In genomic region chr4:45325112-45325462, GRCh38 we compare ENCODE assay signal across 27 cellular contexts.
"Had no signal": no experiment of that assay in that cellular context is flagged by ENCODE, and none has a peak within 500 bp of the region (broad histone marks: within the 10 kb centered on the region; RNA-seq: fewer than 3 reads in every experiment).

No MANE protein-coding gene starts in this region.

- FAIRE-seq: endothelial cell of umbilical vein, pancreas had no signal

- DNase-seq: activated CD4-positive, alpha-beta memory T cell treated with anti-CD3 and anti-CD28 coated beads, Interleukin-2, amount 10 ng/mL, durations not matched to agents 7 days and 5 days; activated CD4-positive, alpha-beta T cell treated with anti-CD3 and anti-CD28 coated beads, Interleukin-2, amount 10 ng/mL, durations not matched to agents 24 days and 14 days; activated CD4-positive, CD25-positive, alpha-beta regulatory T cell treated with anti-CD3 and anti-CD28 coated beads, Interleukin-2, amount 50 U/mL, for 72 hours; activated CD8-positive, alpha-beta memory T cell treated with anti-CD3 and anti-CD28 coated beads, Interleukin-2, amount 50 U/mL, for 48 hours; activated gamma-delta T cell; activated naive CD4-positive, alpha-beta T cell treated with anti-CD3 and anti-CD28 coated beads, Interleukin-2, amount 10 ng/mL, durations not matched to agents 7 days and 5 days; activated naive CD8-positive, alpha-beta T cell treated with anti-CD3 and anti-CD28 coated beads, Interleukin-2, amount 10 ng/mL, durations not matched to agents 7 days and 5 days; activated T-cell treated with anti-CD3 and anti-CD28 coated beads, Interleukin-2, amount 50 U/mL, for 24 hours; caudate nucleus; mammary epithelial cell; naive B cell; nucleus accumbens; pancreas; retina; stimulated activated CD4-positive, alpha-beta T cell treated with anti-CD3 and anti-CD28 coated beads, Interleukin-1b, Interleukin-23, amount 100 ng/mL, for 48 hours; stimulated activated naive B cell treated with anti-CD40 and anti-IgM and Interleukin-4, amounts not matched to agents 10 μg/mL and 1 μg/mL and 100 μg/mL, for 72 hours; stomach; T-helper 9 cell; thyroid gland; upper lobe of left lung had no signal

- H3K4me3 ChIP-seq: ascending aorta, gastroesophageal sphincter, pancreas, prostate gland, smooth muscle cell, stomach, thyroid gland, upper lobe of left lung, vagina had no signal

- ATAC-seq: gastroesophageal sphincter; left lobe of liver; pancreas; stimulated activated naive B cell treated with anti-CD40 and anti-IgM and Interleukin-4, amounts not matched to agents 10 μg/mL and 1 μg/mL and 100 μg/mL, for 72 hours had no signal

- H3K27ac ChIP-seq: ascending aorta, gastroesophageal sphincter, pancreas, prostate gland, stomach, thyroid gland, upper lobe of left lung, vagina had no signal

- H3K9me3 ChIP-seq: ascending aorta, gastroesophageal sphincter, pancreas, prostate gland, stomach, thyroid gland, upper lobe of left lung, vagina had no signal

- H3K36me3 ChIP-seq: ascending aorta, gastroesophageal sphincter, pancreas, prostate gland, stomach, thyroid gland, upper lobe of left lung, vagina had no signal

- H3K27me3 ChIP-seq: ascending aorta, gastroesophageal sphincter, pancreas, stomach, thyroid gland, upper lobe of left lung, vagina had no signal

- H3K4me1 ChIP-seq: ascending aorta, gastroesophageal sphincter, pancreas, prostate gland, stomach, thyroid gland, upper lobe of left lung, vagina had no signal
